ENCODE assay signal across 8 cellular contexts in the genomic region with DNA sequence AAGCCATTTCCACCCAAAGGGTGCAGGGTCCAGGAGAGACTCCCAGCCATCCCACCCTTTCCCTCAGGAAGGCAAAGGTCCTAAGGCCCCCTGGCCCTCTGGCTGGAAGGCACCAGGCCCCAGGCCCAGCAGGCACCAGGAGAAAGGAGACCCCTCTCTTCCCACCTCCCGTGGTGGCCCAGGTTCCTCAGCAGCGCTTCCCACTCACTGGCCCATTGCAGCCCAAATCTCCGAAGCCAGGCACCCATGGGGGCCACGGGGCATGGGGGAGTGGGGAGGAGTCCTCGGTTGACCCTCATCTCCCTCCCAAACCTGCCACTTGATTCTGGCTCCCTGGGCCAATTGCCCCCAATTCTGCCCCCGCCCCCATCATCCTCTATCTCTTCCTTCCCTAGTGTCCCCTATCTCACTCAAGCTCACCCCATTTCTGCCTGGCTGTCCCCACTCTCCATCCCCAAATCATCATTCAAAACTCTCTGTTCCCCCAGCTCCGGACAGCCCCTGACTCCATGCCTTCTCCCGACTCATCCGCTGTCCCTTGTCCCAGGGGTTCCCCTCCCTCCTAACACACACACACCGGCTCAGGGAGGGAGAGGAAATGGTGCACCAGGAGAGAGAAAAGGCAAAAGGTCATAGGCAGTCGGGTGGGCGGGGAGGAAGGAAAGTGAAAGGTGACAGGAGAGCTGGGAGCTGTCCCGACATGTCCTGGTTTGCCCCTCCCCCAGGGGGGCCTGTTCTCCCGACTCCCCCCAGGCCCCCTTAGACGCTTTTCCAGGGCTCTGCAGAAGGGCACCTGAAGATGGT. TPM values are rescaled to one million over a fixed set of nuclear protein-coding genes. Genes with fewer than 3 reads are reported as not detected.
A peak's percentile ranks its signal among the peaks of the same experiment; 100 is the strongest.
DNase-seq lines count a peak whose midpoint lies in the region; ATAC-seq and TF ChIP-seq lines count a peak whose summit lies in the region.

No MANE protein-coding gene starts in this region.

- TF ChIP-seq CTCF in AG09309 (IDR thresholded peaks at IDR 0.05; ENCODE audit: control insufficient read depth, insufficient read depth, low read depth, low read length, missing control alignments) (no peak), Loucy (conservative IDR thresholded peaks at IDR 0.05; ENCODE audit: low read length) (no peak), coronary artery (IDR thresholded peaks at IDR 0.05) (no peak)

- no peaks in the 10 kb centered on the region for H3K9me3 Mint-ChIP-seq in natural killer cell treated with Interleukin-12 subunit alpha and Interleukin-12 subunit beta and Interleukin-15 and Interleukin-18, amount 100 ng/mL, for 72 hours

- no peaks in the 10 kb centered on the region for H3F3A ChIP-seq in Loucy (ENCODE audit: low read depth)

- no peaks in the 10 kb centered on the region for H3K27me3 ChIP-seq in Loucy (ENCODE audit: insufficient read depth, low read length, poor library complexity, severe bottlenecking)

- H3K9ac ChIP-seq in Loucy (ENCODE audit: low read depth, low read length, poor library complexity, severe bottlenecking), result peak overlapping the region; percentile 64

- H3K4me3 ChIP-seq in AG09309 (ENCODE audit: control insufficient read depth, low read depth, low read length), result peak overlapping the region; percentile 39
- H3K4me3 ChIP-seq in Loucy (ENCODE audit: low read length, poor library complexity, severe bottlenecking), result peak overlapping the region; percentile 76
- peak overlapping the region; percentile 67 for H3K4me3 ChIP-seq in coronary artery

- H3K36me3 Mint-ChIP-seq in natural killer cell treated with Interleukin-12 subunit alpha and Interleukin-12 subunit beta and Interleukin-15 and Interleukin-18, amount 100 ng/mL, for 72 hours, result no peaks in the 10 kb centered on the region

- peak overlapping the region; percentile 96 for H3K4me2 ChIP-seq in Loucy (ENCODE audit: low read depth, low read length, poor library complexity, severe bottlenecking)

- peaks cover 24 to 34% of the 10 kb centered on the region in 2 donors for H3K4me1 Mint-ChIP-seq in natural killer cell treated with Interleukin-12 subunit alpha and Interleukin-12 subunit beta and Interleukin-15 and Interleukin-18, amount 100 ng/mL, for 72 hours (ENCODE audit: low read depth in 2 of 2)

- peaks cover 20% of the 10 kb centered on the region for H3K4me1 ChIP-seq in Loucy (ENCODE audit: insufficient read depth, low read length, poor library complexity, severe bottlenecking)

- H3K36me3 ChIP-seq in Loucy (ENCODE audit: insufficient read depth, low read length), result no peaks in the 10 kb centered on the region

- H3K9me3 ChIP-seq in Loucy (ENCODE audit: insufficient read depth, low read depth, low read length), result no peaks in the 10 kb centered on the region

- DNase-seq in AG09309 (ENCODE audit: low read depth) (no peak), coronary artery (ENCODE audit: low spot score) (no peak), cortex of kidney (lab: John Stamatoyannopoulos, UW) (no peak), substantia nigra (lab: John Stamatoyannopoulos, UW) (no peak), NCI-H510A treated with DMSO at 0.1 percent for 48 hours (lab: John Stamatoyannopoulos, UW) (no peak), NCI-H748 (lab: John Stamatoyannopoulos, UW; ENCODE audit: unreplicated experiment) (no peak)
- DNase-seq in natural killer cell treated with Interleukin-12 subunit alpha and Interleukin-12 subunit beta and Interleukin-15 and Interleukin-18, amount 100 ng/mL, for 72 hours (ENCODE audit: low spot score), result no peak

- H4K20me1 ChIP-seq in Loucy (ENCODE audit: insufficient read depth, low read length, poor library complexity, severe bottlenecking), result no peaks in the 10 kb centered on the region

- H2AFZ ChIP-seq in Loucy (ENCODE audit: low read length), result no peak overlapping the region

- ATAC-seq in natural killer cell treated with Interleukin-12 subunit alpha and Interleukin-12 subunit beta and Interleukin-15 and Interleukin-18, amount 100 ng/mL, for 72 hours, result no peak

- peak overlapping the region; percentile 15 to 60 for H3K27ac Mint-ChIP-seq in natural killer cell treated with Interleukin-12 subunit alpha and Interleukin-12 subunit beta and Interleukin-15 and Interleukin-18, amount 100 ng/mL, for 72 hours

- H3K9me2 ChIP-seq in Loucy (replicated peaks; ENCODE audit: low read depth, low read length), result no peaks in the 10 kb centered on the region

- no peak overlapping the region for H3K27ac ChIP-seq in coronary artery
- H3K27ac ChIP-seq in substantia nigra (ENCODE audit: low read depth, low read length, poor library complexity, severe bottlenecking), result no peak overlapping the region

- peaks cover 18 to 29% of the 10 kb centered on the region in 2 donors for H3K27me3 Mint-ChIP-seq in natural killer cell treated with Interleukin-12 subunit alpha and Interleukin-12 subunit beta and Interleukin-15 and Interleukin-18, amount 100 ng/mL, for 72 hours

- no peaks in the 10 kb centered on the region for H3K79me2 ChIP-seq in Loucy (ENCODE audit: insufficient read depth, low read length)

- H3K4me3 Mint-ChIP-seq in natural killer cell treated with Interleukin-12 subunit alpha and Interleukin-12 subunit beta and Interleukin-15 and Interleukin-18, amount 100 ng/mL, for 72 hours, result peak overlapping the region; percentile 91

RNA-seq across cellular contexts. Expression of a gene that starts 1.2 kb away (rescaled TPM):
- total RNA-seq in natural killer cell treated with Interleukin-12 subunit alpha and Interleukin-12 subunit beta and Interleukin-15 and Interleukin-18, amount 100 ng/mL, for 72 hours, result 100 to 1,000 TPM in 1 of 2 donors, 10 to 100 TPM in 1; 63.3 to 125 TPM

RNA-seq across cellular contexts. Expression of a gene that starts 21.3 kb away (rescaled TPM):
- 10 to 100 TPM; 15.5 to 38.7 TPM for total RNA-seq in natural killer cell treated with Interleukin-12 subunit alpha and Interleukin-12 subunit beta and Interleukin-15 and Interleukin-18, amount 100 ng/mL, for 72 hours

RNA-seq across cellular contexts. Expression of a gene that starts 43.9 kb away (rescaled TPM):
- total RNA-seq in natural killer cell treated with Interleukin-12 subunit alpha and Interleukin-12 subunit beta and Interleukin-15 and Interleukin-18, amount 100 ng/mL, for 72 hours, result 1 to 10 TPM; 4.0 to 4.4 TPM
